Comparison of ENCODE assay signal across 1 cellular context in the genomic region with DNA sequence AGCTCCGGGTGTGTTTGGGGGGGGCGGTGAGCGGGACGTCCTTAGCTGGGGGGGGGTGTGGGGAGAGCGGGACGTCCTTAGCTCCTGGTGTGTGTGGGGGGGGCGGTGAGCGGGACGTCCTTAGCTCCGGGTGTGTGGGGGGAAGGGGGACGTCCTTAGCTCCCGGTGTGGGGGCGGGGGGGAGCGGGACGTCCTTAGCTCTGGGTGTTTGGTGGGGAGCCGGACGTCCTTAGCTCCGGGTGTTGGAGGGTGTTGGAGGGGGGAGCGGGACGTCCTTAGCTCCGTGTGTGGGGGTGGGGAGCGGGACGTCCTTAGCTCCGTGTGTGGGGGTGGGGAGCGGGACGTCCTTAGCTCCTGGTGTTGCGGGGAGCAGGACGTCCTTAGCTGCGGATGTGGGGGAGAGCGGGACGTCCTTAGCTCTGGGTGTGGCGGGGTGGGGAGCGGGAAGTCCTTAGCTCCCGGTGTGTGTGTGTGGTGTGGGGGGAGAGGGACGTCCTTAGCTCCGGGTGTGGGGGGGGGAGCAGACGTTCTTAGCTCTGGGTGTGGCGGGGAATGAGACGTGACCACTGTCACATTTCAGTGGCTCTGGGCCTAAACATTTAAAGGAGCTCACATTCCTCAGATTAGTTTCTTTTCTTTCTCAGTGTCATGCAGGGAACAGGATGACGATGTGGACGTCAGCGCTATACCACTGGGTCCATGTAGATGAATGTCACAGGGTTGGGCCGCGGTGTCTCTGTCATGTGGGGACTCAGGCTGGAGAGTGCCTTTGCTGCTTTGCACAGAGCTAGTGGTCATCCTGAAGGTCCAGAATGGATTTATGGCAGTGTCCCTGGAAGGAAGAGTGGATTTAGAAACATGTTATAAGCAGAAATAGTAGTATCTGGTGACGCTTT.
A peak's percentile ranks its signal among the peaks of the same experiment; 100 is the strongest.
TF ChIP-seq lines count a peak whose summit lies in the region.

No MANE protein-coding gene starts in this region.

TF ChIP-seq in K562, 482 proteins besides CTCF, POLR2A, EP300 and RAD21 (continues in another document):
- TF ChIP-seq ZNF217 (CRISPR knock-in tag; IDR thresholded peaks at IDR 0.05) (no peak), SAP30 (IDR thresholded peaks at IDR 0.05; ENCODE audit: borderline replicate concordance, insufficient read depth, low read depth, low read length, poor library complexity, severe bottlenecking) (peak; percentile 37), POLR2AphosphoS5 (IDR thresholded peaks at IDR 0.05; ENCODE audit: control insufficient read depth, insufficient read depth, low read depth, low read length) (peak; percentile 58; the same call in 1 of the 2 replicates), STAT5A (IDR thresholded peaks at IDR 0.05; ENCODE audit: borderline replicate concordance, low read length) (no peak; the same call in 1 of the 2 replicates), ZNF431 (CRISPR knock-in tag; IDR thresholded peaks at IDR 0.05) (no peak), ZNF511 (CRISPR knock-in tag; IDR thresholded peaks at IDR 0.05) (0 out of 2 replicates have a peak, but pooled peaks have one; percentile 3), HMG20B (CRISPR knock-in tag; IDR thresholded peaks at IDR 0.05) (no peak), PATZ1 (CRISPR knock-in tag; IDR thresholded peaks at IDR 0.05; ENCODE audit: borderline replicate concordance) (no peak), PHTF2 (CRISPR knock-in tag; IDR thresholded peaks at IDR 0.05) (no peak), BRCA1 (IDR thresholded peaks at IDR 0.05) (no peak), BRCA1 (CRISPR knock-in tag; IDR thresholded peaks at IDR 0.05) (no peak), POLR2G (IDR thresholded peaks at IDR 0.05; ENCODE audit: low read depth, low read length) (peak; percentile 85), E2F4 (CRISPR knock-in tag; IDR thresholded peaks at IDR 0.05; ENCODE audit: low read depth) (0 out of 2 replicates have a peak, but pooled peaks have one; percentile 72), BRD4 (IDR thresholded peaks at IDR 0.05) (no peak; the same call in 1 of the 2 replicates), GABPA (tag; conservative IDR thresholded peaks at IDR 0.05; ENCODE audit: low read depth) (peak; percentile 59; the same call in 1 of the 2 replicates), L3MBTL2 (IDR thresholded peaks at IDR 0.05) (peak; percentile 76), BHLHE40 (IDR thresholded peaks at IDR 0.05; ENCODE audit: low read length) (peak; percentile 91), RUNX1 (IDR thresholded peaks at IDR 0.05; ENCODE audit: low read depth) (peak; percentile 25; the same call in 1 of the 2 replicates), KLF13 (tag; IDR thresholded peaks at IDR 0.05; ENCODE audit: borderline replicate concordance, low read depth) (no peak), RBM22 (IDR thresholded peaks at IDR 0.05; ENCODE audit: low read depth, low read length, poor library complexity, severe bottlenecking) (peak; percentile 81), C11orf30 (IDR thresholded peaks at IDR 0.05; ENCODE audit: low read depth) (peak; percentile 6; the same call in 1 of the 2 replicates), ZNF561 (CRISPR knock-in tag; conservative IDR thresholded peaks at IDR 0.05) (no peak), ZKSCAN3 (CRISPR knock-in tag; IDR thresholded peaks at IDR 0.05) (no peak), SIRT6 (IDR thresholded peaks at IDR 0.05; ENCODE audit: low read depth, low read length) (no peak), PYGO2 (tag; IDR thresholded peaks at IDR 0.05) (no peak), SMARCA5 (IDR thresholded peaks at IDR 0.05) (no peak), ZNF668 (CRISPR knock-in tag; IDR thresholded peaks at IDR 0.05) (no peak), ETV6 (IDR thresholded peaks at IDR 0.05; ENCODE audit: borderline replicate concordance in 1 of 2, low read depth in 2 of 2, low read length in 1 of 2) (0 out of 4 replicates have a peak, but pooled peaks of 1 of the 2 experiments have one; percentile 69), ETV6 (CRISPR knock-in tag; IDR thresholded peaks at IDR 0.05; ENCODE audit: borderline replicate concordance) (no peak), ZNF175 (CRISPR knock-in tag; IDR thresholded peaks at IDR 0.05; ENCODE audit: low read depth) (peak; percentile 85), USF2 (CRISPR knock-in tag; IDR thresholded peaks at IDR 0.05) (no peak), POLR3A (IDR thresholded peaks at IDR 0.05; ENCODE audit: borderline replicate concordance, extremely low read depth, insufficient read depth, insufficient read length) (no peak)
- TF ChIP-seq, protein P1, sequence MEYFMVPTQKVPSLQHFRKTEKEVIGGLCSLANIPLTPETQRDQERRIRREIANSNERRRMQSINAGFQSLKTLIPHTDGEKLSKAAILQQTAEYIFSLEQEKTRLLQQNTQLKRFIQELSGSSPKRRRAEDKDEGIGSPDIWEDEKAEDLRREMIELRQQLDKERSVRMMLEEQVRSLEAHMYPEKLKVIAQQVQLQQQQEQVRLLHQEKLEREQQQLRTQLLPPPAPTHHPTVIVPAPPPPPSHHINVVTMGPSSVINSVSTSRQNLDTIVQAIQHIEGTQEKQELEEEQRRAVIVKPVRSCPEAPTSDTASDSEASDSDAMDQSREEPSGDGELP (CRISPR knock-in tag; IDR thresholded peaks at IDR 0.05; ENCODE audit: borderline replicate concordance) = peak; percentile 52
- TF ChIP-seq, protein P2, sequence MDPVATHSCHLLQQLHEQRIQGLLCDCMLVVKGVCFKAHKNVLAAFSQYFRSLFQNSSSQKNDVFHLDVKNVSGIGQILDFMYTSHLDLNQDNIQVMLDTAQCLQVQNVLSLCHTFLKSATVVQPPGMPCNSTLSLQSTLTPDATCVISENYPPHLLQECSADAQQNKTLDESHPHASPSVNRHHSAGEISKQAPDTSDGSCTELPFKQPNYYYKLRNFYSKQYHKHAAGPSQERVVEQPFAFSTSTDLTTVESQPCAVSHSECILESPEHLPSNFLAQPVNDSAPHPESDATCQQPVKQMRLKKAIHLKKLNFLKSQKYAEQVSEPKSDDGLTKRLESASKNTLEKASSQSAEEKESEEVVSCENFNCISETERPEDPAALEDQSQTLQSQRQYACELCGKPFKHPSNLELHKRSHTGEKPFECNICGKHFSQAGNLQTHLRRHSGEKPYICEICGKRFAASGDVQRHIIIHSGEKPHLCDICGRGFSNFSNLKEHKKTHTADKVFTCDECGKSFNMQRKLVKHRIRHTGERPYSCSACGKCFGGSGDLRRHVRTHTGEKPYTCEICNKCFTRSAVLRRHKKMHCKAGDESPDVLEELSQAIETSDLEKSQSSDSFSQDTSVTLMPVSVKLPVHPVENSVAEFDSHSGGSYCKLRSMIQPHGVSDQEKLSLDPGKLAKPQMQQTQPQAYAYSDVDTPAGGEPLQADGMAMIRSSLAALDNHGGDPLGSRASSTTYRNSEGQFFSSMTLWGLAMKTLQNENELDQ (CRISPR knock-in tag; IDR thresholded peaks at IDR 0.05; ENCODE audit: borderline replicate concordance) = peak; percentile 73; the same call in 1 of the 2 replicates
- TF ChIP-seq, protein P3, sequence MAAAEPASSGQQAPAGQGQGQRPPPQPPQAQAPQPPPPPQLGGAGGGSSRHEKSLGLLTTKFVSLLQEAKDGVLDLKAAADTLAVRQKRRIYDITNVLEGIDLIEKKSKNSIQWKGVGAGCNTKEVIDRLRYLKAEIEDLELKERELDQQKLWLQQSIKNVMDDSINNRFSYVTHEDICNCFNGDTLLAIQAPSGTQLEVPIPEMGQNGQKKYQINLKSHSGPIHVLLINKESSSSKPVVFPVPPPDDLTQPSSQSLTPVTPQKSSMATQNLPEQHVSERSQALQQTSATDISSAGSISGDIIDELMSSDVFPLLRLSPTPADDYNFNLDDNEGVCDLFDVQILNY (CRISPR knock-in tag; IDR thresholded peaks at IDR 0.05) = 0 out of 2 replicates have a peak, but pooled peaks have one; percentile 57
- TF ChIP-seq, protein P4, sequence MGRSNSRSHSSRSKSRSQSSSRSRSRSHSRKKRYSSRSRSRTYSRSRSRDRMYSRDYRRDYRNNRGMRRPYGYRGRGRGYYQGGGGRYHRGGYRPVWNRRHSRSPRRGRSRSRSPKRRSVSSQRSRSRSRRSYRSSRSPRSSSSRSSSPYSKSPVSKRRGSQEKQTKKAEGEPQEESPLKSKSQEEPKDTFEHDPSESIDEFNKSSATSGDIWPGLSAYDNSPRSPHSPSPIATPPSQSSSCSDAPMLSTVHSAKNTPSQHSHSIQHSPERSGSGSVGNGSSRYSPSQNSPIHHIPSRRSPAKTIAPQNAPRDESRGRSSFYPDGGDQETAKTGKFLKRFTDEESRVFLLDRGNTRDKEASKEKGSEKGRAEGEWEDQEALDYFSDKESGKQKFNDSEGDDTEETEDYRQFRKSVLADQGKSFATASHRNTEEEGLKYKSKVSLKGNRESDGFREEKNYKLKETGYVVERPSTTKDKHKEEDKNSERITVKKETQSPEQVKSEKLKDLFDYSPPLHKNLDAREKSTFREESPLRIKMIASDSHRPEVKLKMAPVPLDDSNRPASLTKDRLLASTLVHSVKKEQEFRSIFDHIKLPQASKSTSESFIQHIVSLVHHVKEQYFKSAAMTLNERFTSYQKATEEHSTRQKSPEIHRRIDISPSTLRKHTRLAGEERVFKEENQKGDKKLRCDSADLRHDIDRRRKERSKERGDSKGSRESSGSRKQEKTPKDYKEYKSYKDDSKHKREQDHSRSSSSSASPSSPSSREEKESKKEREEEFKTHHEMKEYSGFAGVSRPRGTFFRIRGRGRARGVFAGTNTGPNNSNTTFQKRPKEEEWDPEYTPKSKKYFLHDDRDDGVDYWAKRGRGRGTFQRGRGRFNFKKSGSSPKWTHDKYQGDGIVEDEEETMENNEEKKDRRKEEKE (IDR thresholded peaks at IDR 0.05; ENCODE audit: borderline replicate concordance in 1 of 2, control insufficient read depth in 1 of 2, low read depth in 2 of 2, low read length in 1 of 2) = 0 out of 4 replicates have a peak, but pooled peaks of 1 of the 2 experiments have one; percentile 72
- TF ChIP-seq, protein P5, sequence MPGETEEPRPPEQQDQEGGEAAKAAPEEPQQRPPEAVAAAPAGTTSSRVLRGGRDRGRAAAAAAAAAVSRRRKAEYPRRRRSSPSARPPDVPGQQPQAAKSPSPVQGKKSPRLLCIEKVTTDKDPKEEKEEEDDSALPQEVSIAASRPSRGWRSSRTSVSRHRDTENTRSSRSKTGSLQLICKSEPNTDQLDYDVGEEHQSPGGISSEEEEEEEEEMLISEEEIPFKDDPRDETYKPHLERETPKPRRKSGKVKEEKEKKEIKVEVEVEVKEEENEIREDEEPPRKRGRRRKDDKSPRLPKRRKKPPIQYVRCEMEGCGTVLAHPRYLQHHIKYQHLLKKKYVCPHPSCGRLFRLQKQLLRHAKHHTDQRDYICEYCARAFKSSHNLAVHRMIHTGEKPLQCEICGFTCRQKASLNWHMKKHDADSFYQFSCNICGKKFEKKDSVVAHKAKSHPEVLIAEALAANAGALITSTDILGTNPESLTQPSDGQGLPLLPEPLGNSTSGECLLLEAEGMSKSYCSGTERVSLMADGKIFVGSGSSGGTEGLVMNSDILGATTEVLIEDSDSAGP (CRISPR knock-in tag; IDR thresholded peaks at IDR 0.05) = peak; percentile 88
- TF ChIP-seq, protein P6, sequence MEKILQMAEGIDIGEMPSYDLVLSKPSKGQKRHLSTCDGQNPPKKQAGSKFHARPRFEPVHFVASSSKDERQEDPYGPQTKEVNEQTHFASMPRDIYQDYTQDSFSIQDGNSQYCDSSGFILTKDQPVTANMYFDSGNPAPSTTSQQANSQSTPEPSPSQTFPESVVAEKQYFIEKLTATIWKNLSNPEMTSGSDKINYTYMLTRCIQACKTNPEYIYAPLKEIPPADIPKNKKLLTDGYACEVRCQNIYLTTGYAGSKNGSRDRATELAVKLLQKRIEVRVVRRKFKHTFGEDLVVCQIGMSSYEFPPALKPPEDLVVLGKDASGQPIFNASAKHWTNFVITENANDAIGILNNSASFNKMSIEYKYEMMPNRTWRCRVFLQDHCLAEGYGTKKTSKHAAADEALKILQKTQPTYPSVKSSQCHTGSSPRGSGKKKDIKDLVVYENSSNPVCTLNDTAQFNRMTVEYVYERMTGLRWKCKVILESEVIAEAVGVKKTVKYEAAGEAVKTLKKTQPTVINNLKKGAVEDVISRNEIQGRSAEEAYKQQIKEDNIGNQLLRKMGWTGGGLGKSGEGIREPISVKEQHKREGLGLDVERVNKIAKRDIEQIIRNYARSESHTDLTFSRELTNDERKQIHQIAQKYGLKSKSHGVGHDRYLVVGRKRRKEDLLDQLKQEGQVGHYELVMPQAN (IDR thresholded peaks at IDR 0.05; ENCODE audit: borderline replicate concordance) = peak; percentile 71
